Comparison of ENCODE assay signal across 8 cellular contexts in genomic region chr19:56142087-56142787, GRCh38. TPM values are rescaled to one million over a fixed set of nuclear protein-coding genes. Genes with fewer than 3 reads are reported as not detected.
DNase-seq lines count a peak whose midpoint lies in the region; ATAC-seq, FAIRE-seq and TF ChIP-seq lines count a peak whose summit lies in the region.

No MANE protein-coding gene starts in this region.

- H3K4me1 ChIP-seq in HUES64 (ENCODE audit: insufficient read depth, low read length) (peaks cover 3% of the 10 kb centered on the region; the same call in 1 of the 2 replicates), GM12878 (ENCODE audit: control insufficient read depth, insufficient read depth, low read length) (peaks cover 15% of the 10 kb centered on the region), mesodermal cell (ENCODE audit: control insufficient read depth, insufficient read depth, low read length, poor library complexity, severe bottlenecking) (peaks cover 3% of the 10 kb centered on the region)

- POLR2A ChIA-PET in AG04449 (lab: Yijun Ruan, JAX) (interaction anchor here (0.7 kb wide), 1 partner anchor 17 kb away, joined by 4 read pairs; no protein-coding TSS in a partner anchor), GM12878 (lab: Charles Lee) (interaction anchor here (5.6 kb wide), 1 partner anchor 21 kb away, joined by 29 read pairs; the partner anchor contains the start of gene ZNF787)

- no peak for TF ChIP-seq RAD21 in GM12878 (IDR thresholded peaks at IDR 0.05; ENCODE audit: insufficient read depth, low read depth, low read length)

- H3K4me3 ChIP-seq in AG04449 (ENCODE audit: low read depth, low read length): peak overlapping the region; percentile 66
- H3K4me3 ChIP-seq in HUES64 (ENCODE audit: low read length): peak overlapping the region; percentile 59
- H3K4me3 ChIP-seq in GM12878: peak overlapping the region; percentile 71
- H3K4me3 ChIP-seq in mesodermal cell (ENCODE audit: extremely low read depth, insufficient read depth, low read length, poor library complexity, severe bottlenecking): peak overlapping the region; percentile 63

- no peak for TF ChIP-seq EP300 in GM12878 (IDR thresholded peaks at IDR 0.05; ENCODE audit: borderline replicate concordance in 1 of 2, control insufficient read depth in 1 of 2, low read depth in 2 of 2, low read length in 2 of 2)

- intact Hi-C loops in GM12878 (cut with micrococcal nuclease; ENCODE audit: unreplicated experiment): no loop called here

- RAD21 ChIA-PET in GM12878 (lab: Charles Lee; ENCODE audit: unreplicated experiment): interaction anchor here (1.5 to 2.2 kb wide), 2 partner anchors 61 to 76 kb away, joined by 6 to 7 read pairs; no protein-coding TSS in a partner anchor

- no peaks in the 10 kb centered on the region for H4K20me1 ChIP-seq in GM12878 (ENCODE audit: control insufficient read depth, insufficient read depth)

- TSS peak; percentile 61 for BruUV-seq in GM12878 (replicated peaks; lab: Mats Ljungman, UMichigan)

- H3K9ac ChIP-seq in HUES64 (ENCODE audit: low read depth, low read length) (peak overlapping the region; percentile 46), GM12878 (ENCODE audit: control insufficient read depth, insufficient read depth, low read length) (peak overlapping the region; percentile 62)

- in situ Hi-C loops in GM12878 (cut with MboI): loop anchor here (25.0 kb wide), 1 partner anchor 1670 kb away; the partner anchor contains the start of gene ZNF552

- TF ChIP-seq POLR2A in GM12878 (IDR thresholded peaks at IDR 0.05; ENCODE audit: low read depth, low read length): no peak

- no peak for TF ChIP-seq CTCF in AG04449 (IDR thresholded peaks at IDR 0.05; ENCODE audit: insufficient read depth, low read length, missing control alignments)
- no peak for TF ChIP-seq CTCF in GM12878 (IDR thresholded peaks at IDR 0.05 in 2 of 3, conservative IDR thresholded peaks at IDR 0.05 in 1 of 3; ENCODE audit: control insufficient read depth in 2 of 3, extremely low read depth in 1 of 3, insufficient read depth in 1 of 3, low read depth in 3 of 3, low read length in 3 of 3)

- peaks cover 20% of the 10 kb centered on the region for H3K79me2 ChIP-seq in GM12878 (ENCODE audit: control insufficient read depth, insufficient read depth, low read length)

- no peak overlapping the region for H2AFZ ChIP-seq in GM12878 (ENCODE audit: control insufficient read depth, low read depth, low read length)

- H3K4me2 ChIP-seq in GM12878 (ENCODE audit: control insufficient read depth, insufficient read depth): peak overlapping the region; percentile 89

- SMC1A ChIA-PET in GM12878 (lab: Charles Lee; ENCODE audit: uncharacterized antibody, unreplicated experiment): interaction anchor here (0.9 to 1.1 kb wide), 2 partner anchors 8 to 57 kb away, joined by 3 read pairs; no protein-coding TSS in a partner anchor

- H3K27me3 ChIP-seq in HUES64 (ENCODE audit: insufficient read depth, low read length) (no peaks in the 10 kb centered on the region), GM12878 (replicated peaks in 1 of 2; ENCODE audit: control insufficient read depth in 2 of 2, insufficient read depth in 2 of 2, low read length in 1 of 2) (no peaks in the 10 kb centered on the region)

- ATAC-seq in GM12878: no peak
- ATAC-seq in GM19035 (IDR thresholded peaks at IDR 0.05; ENCODE audit: unreplicated experiment): no peak
- no peak for ATAC-seq in GM18870 (IDR thresholded peaks at IDR 0.05; ENCODE audit: unreplicated experiment)

- H3K27ac ChIP-seq in HUES64 (ENCODE audit: low read depth, low read length): peak overlapping the region; percentile 17; the same call in 1 of the 2 replicates
- peak overlapping the region; percentile 55; the same call in 1 of the 2 replicates for H3K27ac ChIP-seq in GM12878 (ENCODE audit: control insufficient read depth, insufficient read depth)
- H3K27ac ChIP-seq in mesodermal cell (ENCODE audit: low read depth, low read length, severe bottlenecking): no peak overlapping the region

- DNase-seq in AG04449 (ENCODE audit: low read depth, low spot score): no peak
- DNase-seq in GM12878 (ENCODE audit: low read depth, low spot score): no peak
- no peak for DNase-seq in foreskin melanocyte
- no peak for DNase-seq in activated effector memory CD4-positive, alpha-beta T cell treated with Interleukin-2 at 50 U/mL for 16 hours

- H3K9me3 ChIP-seq in HUES64 (ENCODE audit: insufficient read depth, low read depth, low read length) (no peaks in the 10 kb centered on the region), GM12878 (replicated peaks; ENCODE audit: control insufficient read depth, insufficient read depth, low read length) (no peaks in the 10 kb centered on the region), mesodermal cell (ENCODE audit: control insufficient read depth, low read length) (no peaks in the 10 kb centered on the region)

- no peak for FAIRE-seq in GM12878 (lab: Jason Lieb, UNC)

- CTCF ChIA-PET in AG04449 (lab: Yijun Ruan, JAX): interaction anchor here (1.1 to 2.0 kb wide), 3 partner anchors 11 to 111 kb away, joined by 3 to 8 read pairs (median 4); no protein-coding TSS in a partner anchor
- CTCF ChIA-PET in GM12878 (lab: Yijun Ruan, JAX): interaction anchor here (0.7 to 1.5 kb wide), 4 partner anchors 10 to 1637 kb away, joined by 3 to 5 read pairs (median 4); no protein-coding TSS in a partner anchor

- H3K36me3 ChIP-seq in HUES64 (ENCODE audit: insufficient read depth, low read length) (peaks cover 3% of the 10 kb centered on the region), GM12878 (ENCODE audit: control insufficient read depth in 2 of 2, insufficient read depth in 2 of 2, low read length in 1 of 2) (peaks cover 0 to 5% of the 10 kb centered on the region in 2 experiments; a peak in 2 of 4 replicates), mesodermal cell (ENCODE audit: control insufficient read depth, insufficient read depth, low read length) (peaks cover 24% of the 10 kb centered on the region)

- WGBS in HUES64: 84% methylated on average over 17 of the region's 17 CpGs
- 83% methylated on average over 17 of the region's 17 CpGs for WGBS in GM12878 (ENCODE audit: insufficient coverage, insufficient replicate concordance, low lambda C conversion rate, missing lambda C conversion rate)
- 89 to 94% methylated on average over 15 to 17 of the region's 17 CpGs for WGBS in mesodermal cell (ENCODE audit: insufficient coverage in 2 of 2), 2 experiments

RNA-seq across cellular contexts. Expression of gene ZNF444, which starts 1.1 kb away (rescaled TPM):
- 25.3 TPM for polyA plus RNA-seq in HUES64 (2013, experiment 1 of 2)
- polyA plus RNA-seq in HUES64 (2013, experiment 2 of 2): 27.6 TPM
- 28.2 and 28.8 TPM in 2 replicates for total RNA-seq in GM12878 (2013; cell fraction: nucleolus; rRNA removed)
- total RNA-seq in GM12878 (2014; rRNA removed) (15.0 and 17.5 TPM in 2 replicates), GM12878 (2014; rRNA removed; fragmentation: Illumina TruSeq; extraction: Trizol) (2.8 and 3.7 TPM in 2 replicates), GM12878 (2021) (28.2 and 29.1 TPM in 2 replicates)
- 5.4 TPM for polyA plus RNA-seq in GM12878 (2011; ENCODE audit: low read depth)
- polyA plus RNA-seq in GM12878 (2011; rRNA removed) (5.3 and 10.8 TPM in 2 replicates), GM12878 (2014; fragmentation: Illumina TruSeq; extraction: Trizol) (4.6 and 6.1 TPM in 2 replicates), GM12878 (2014; fragmentation: Nextera tagmentation; extraction: Ambion mirVana) (under 1 TPM; 0.45 to 0.99 TPM), GM12878 (2014; rRNA removed) (19.3 and 24.4 TPM in 2 replicates), GM12878 (2016; fragmentation: Nextera tagmentation; extraction: Ambion mirVana) (10 to 100 TPM; 12.5 to 14.5 TPM)
- 14.4 and 19.5 TPM in 2 replicates for polyA plus RNA-seq in GM12878 (2011; cell fraction: cytosol; rRNA removed)
- polyA plus RNA-seq in GM12878 (2011; cell fraction: nucleus; rRNA removed): 18.8 and 27.5 TPM in 2 replicates
- polyA plus RNA-seq in GM12878 (2012): 18.9 and 21.3 TPM in 2 replicates
- 3.4 and 5.6 TPM in 2 replicates for polyA minus RNA-seq in GM12878 (2011; rRNA and poly(A)+ RNA removed)
- polyA minus RNA-seq in GM12878 (2011; cell fraction: cytosol; rRNA and poly(A)+ RNA removed): 5.6 and 9.0 TPM in 2 replicates
- polyA minus RNA-seq in GM12878 (2011; cell fraction: nucleus; rRNA and poly(A)+ RNA removed): 1.6 and 6.8 TPM in 2 replicates
- polyA plus RNA-seq in mesodermal cell (2013, experiment 1 of 2): 36.4 TPM
- polyA plus RNA-seq in mesodermal cell (2013, experiment 2 of 2): 25.0 TPM

RNA-seq across cellular contexts. Expression of gene ZNF787, which starts 21.1 kb away (rescaled TPM):
- polyA plus RNA-seq in HUES64 (2013, experiment 1 of 2): 34.4 TPM
- 34.4 TPM for polyA plus RNA-seq in HUES64 (2013, experiment 2 of 2)
- total RNA-seq in GM12878 (2013; cell fraction: nucleolus; rRNA removed): 18.7 and 27.6 TPM in 2 replicates
- total RNA-seq in GM12878 (2014; rRNA removed) (20.3 and 25.6 TPM in 2 replicates), GM12878 (2014; rRNA removed; fragmentation: Illumina TruSeq; extraction: Trizol) (6.2 and 7.8 TPM in 2 replicates), GM12878 (2021) (36.7 and 39.9 TPM in 2 replicates)
- polyA plus RNA-seq in GM12878 (2011; ENCODE audit: low read depth): 14.9 TPM
- polyA plus RNA-seq in GM12878 (2011; rRNA removed) (2.4 and 5.4 TPM in 2 replicates), GM12878 (2014; fragmentation: Illumina TruSeq; extraction: Trizol) (0.59 and 2.9 TPM in 2 replicates), GM12878 (2014; fragmentation: Nextera tagmentation; extraction: Ambion mirVana) (under 1 TPM; 0.23 to 0.42 TPM), GM12878 (2014; rRNA removed) (27.0 and 36.3 TPM in 2 replicates), GM12878 (2016; fragmentation: Nextera tagmentation; extraction: Ambion mirVana) (1 to 10 TPM; 2.1 to 2.4 TPM)
- 5.6 and 17.2 TPM in 2 replicates for polyA plus RNA-seq in GM12878 (2011; cell fraction: cytosol; rRNA removed)
- polyA plus RNA-seq in GM12878 (2011; cell fraction: nucleus; rRNA removed): 15.5 and 21.2 TPM in 2 replicates
- polyA plus RNA-seq in GM12878 (2012): 19.2 and 23.8 TPM in 2 replicates
- polyA minus RNA-seq in GM12878 (2011; rRNA and poly(A)+ RNA removed): 2.2 and 9.7 TPM in 2 replicates
- polyA minus RNA-seq in GM12878 (2011; cell fraction: cytosol; rRNA and poly(A)+ RNA removed): 10.3 and 12.4 TPM in 2 replicates
- polyA minus RNA-seq in GM12878 (2011; cell fraction: nucleus; rRNA and poly(A)+ RNA removed): 4.6 and 8.6 TPM in 2 replicates
- 30.1 TPM for polyA plus RNA-seq in mesodermal cell (2013, experiment 1 of 2)
- 25.7 TPM for polyA plus RNA-seq in mesodermal cell (2013, experiment 2 of 2)

RNA-seq across cellular contexts. Expression of gene GALP, which starts 33.6 kb away (rescaled TPM):
- 3.1 TPM for polyA plus RNA-seq in HUES64 (2013, experiment 1 of 2)
- polyA plus RNA-seq in HUES64 (2013, experiment 2 of 2): 4.6 TPM
- not detected in 2 replicates for total RNA-seq in GM12878 (2013; cell fraction: nucleolus; rRNA removed)
- not detected in 2 replicates for total RNA-seq in GM12878 (2014; rRNA removed)
- not detected in 2 replicates for total RNA-seq in GM12878 (2014; rRNA removed; fragmentation: Illumina TruSeq; extraction: Trizol)
- total RNA-seq in GM12878 (2021): not detected in 2 replicates
- not detected for polyA plus RNA-seq in GM12878 (2011; ENCODE audit: low read depth)
- not detected in 2 replicates for polyA plus RNA-seq in GM12878 (2011; rRNA removed)
- polyA plus RNA-seq in GM12878 (2011; cell fraction: cytosol; rRNA removed): not detected in 2 replicates
- polyA plus RNA-seq in GM12878 (2011; cell fraction: nucleus; rRNA removed): not detected in 2 replicates
- not detected in 2 replicates for polyA plus RNA-seq in GM12878 (2012)
- not detected in 2 replicates for polyA plus RNA-seq in GM12878 (2014; fragmentation: Illumina TruSeq; extraction: Trizol)
- not detected for polyA plus RNA-seq in GM12878 (2014; fragmentation: Nextera tagmentation; extraction: Ambion mirVana)
- not detected in 2 replicates for polyA plus RNA-seq in GM12878 (2014; rRNA removed)
- polyA plus RNA-seq in GM12878 (2016; fragmentation: Nextera tagmentation; extraction: Ambion mirVana): not detected
- polyA minus RNA-seq in GM12878 (2011; rRNA and poly(A)+ RNA removed): not detected in 2 replicates
- polyA minus RNA-seq in GM12878 (2011; cell fraction: cytosol; rRNA and poly(A)+ RNA removed): not detected in 2 replicates
- polyA minus RNA-seq in GM12878 (2011; cell fraction: nucleus; rRNA and poly(A)+ RNA removed): not detected in 2 replicates
- polyA plus RNA-seq in mesodermal cell (2013, experiment 1 of 2): not detected
- polyA plus RNA-seq in mesodermal cell (2013, experiment 2 of 2): not detected

RNA-seq across cellular contexts. Expression of gene ZSCAN5B, which starts 55.3 kb away (rescaled TPM):
- polyA plus RNA-seq in HUES64 (2013, experiment 1 of 2): not detected
- not detected for polyA plus RNA-seq in HUES64 (2013, experiment 2 of 2)
- total RNA-seq in GM12878 (2013; cell fraction: nucleolus; rRNA removed): not detected in 2 replicates
- not detected in 2 replicates for total RNA-seq in GM12878 (2014; rRNA removed)
- total RNA-seq in GM12878 (2014; rRNA removed; fragmentation: Illumina TruSeq; extraction: Trizol): not detected in 2 replicates
- not detected in 2 replicates for total RNA-seq in GM12878 (2021)
- polyA plus RNA-seq in GM12878 (2011; ENCODE audit: low read depth): not detected
- 0.07 TPM in 1 of 2 replicates, not detected in the other for polyA plus RNA-seq in GM12878 (2011; rRNA removed)
- polyA plus RNA-seq in GM12878 (2011; cell fraction: cytosol; rRNA removed): 0.07 and 0.08 TPM in 2 replicates
- not detected in 2 replicates for polyA plus RNA-seq in GM12878 (2011; cell fraction: nucleus; rRNA removed)
- polyA plus RNA-seq in GM12878 (2012): not detected in 2 replicates
- polyA plus RNA-seq in GM12878 (2014; fragmentation: Illumina TruSeq; extraction: Trizol): not detected in 2 replicates
- polyA plus RNA-seq in GM12878 (2014; fragmentation: Nextera tagmentation; extraction: Ambion mirVana): under 1 TPM in 1 of 2 experiments, not detected in 1; 0.04 TPM
- not detected in 2 replicates for polyA plus RNA-seq in GM12878 (2014; rRNA removed)
- polyA plus RNA-seq in GM12878 (2016; fragmentation: Nextera tagmentation; extraction: Ambion mirVana): not detected
- not detected in 2 replicates for polyA minus RNA-seq in GM12878 (2011; rRNA and poly(A)+ RNA removed)
- polyA minus RNA-seq in GM12878 (2011; cell fraction: cytosol; rRNA and poly(A)+ RNA removed): not detected in 2 replicates
- not detected in 2 replicates for polyA minus RNA-seq in GM12878 (2011; cell fraction: nucleus; rRNA and poly(A)+ RNA removed)
- not detected for polyA plus RNA-seq in mesodermal cell (2013, experiment 1 of 2)
- not detected for polyA plus RNA-seq in mesodermal cell (2013, experiment 2 of 2)

RNA-seq across cellular contexts. Expression of gene ZSCAN5C, which starts 59.8 kb away (rescaled TPM):
- polyA plus RNA-seq in HUES64 (2013, experiment 1 of 2): not detected
- polyA plus RNA-seq in HUES64 (2013, experiment 2 of 2): not detected
- not detected in 2 replicates for total RNA-seq in GM12878 (2013; cell fraction: nucleolus; rRNA removed)
- total RNA-seq in GM12878 (2014; rRNA removed): not detected in 2 replicates
- not detected in 2 replicates for total RNA-seq in GM12878 (2014; rRNA removed; fragmentation: Illumina TruSeq; extraction: Trizol)
- not detected in 2 replicates for total RNA-seq in GM12878 (2021)
- polyA plus RNA-seq in GM12878 (2011; ENCODE audit: low read depth): not detected
- polyA plus RNA-seq in GM12878 (2011; rRNA removed): not detected in 2 replicates
- not detected in 2 replicates for polyA plus RNA-seq in GM12878 (2011; cell fraction: cytosol; rRNA removed)
- not detected in 2 replicates for polyA plus RNA-seq in GM12878 (2011; cell fraction: nucleus; rRNA removed)
- polyA plus RNA-seq in GM12878 (2012): not detected in 2 replicates
- not detected in 2 replicates for polyA plus RNA-seq in GM12878 (2014; fragmentation: Illumina TruSeq; extraction: Trizol)
- polyA plus RNA-seq in GM12878 (2014; fragmentation: Nextera tagmentation; extraction: Ambion mirVana): not detected
- not detected in 2 replicates for polyA plus RNA-seq in GM12878 (2014; rRNA removed)
- not detected for polyA plus RNA-seq in GM12878 (2016; fragmentation: Nextera tagmentation; extraction: Ambion mirVana)
- not detected in 2 replicates for polyA minus RNA-seq in GM12878 (2011; rRNA and poly(A)+ RNA removed)
- not detected in 2 replicates for polyA minus RNA-seq in GM12878 (2011; cell fraction: cytosol; rRNA and poly(A)+ RNA removed)
- not detected in 2 replicates for polyA minus RNA-seq in GM12878 (2011; cell fraction: nucleus; rRNA and poly(A)+ RNA removed)
- not detected for polyA plus RNA-seq in mesodermal cell (2013, experiment 1 of 2)
- not detected for polyA plus RNA-seq in mesodermal cell (2013, experiment 2 of 2)
